Comparison of ENCODE assay signal across 15 cellular contexts in the genomic region with DNA sequence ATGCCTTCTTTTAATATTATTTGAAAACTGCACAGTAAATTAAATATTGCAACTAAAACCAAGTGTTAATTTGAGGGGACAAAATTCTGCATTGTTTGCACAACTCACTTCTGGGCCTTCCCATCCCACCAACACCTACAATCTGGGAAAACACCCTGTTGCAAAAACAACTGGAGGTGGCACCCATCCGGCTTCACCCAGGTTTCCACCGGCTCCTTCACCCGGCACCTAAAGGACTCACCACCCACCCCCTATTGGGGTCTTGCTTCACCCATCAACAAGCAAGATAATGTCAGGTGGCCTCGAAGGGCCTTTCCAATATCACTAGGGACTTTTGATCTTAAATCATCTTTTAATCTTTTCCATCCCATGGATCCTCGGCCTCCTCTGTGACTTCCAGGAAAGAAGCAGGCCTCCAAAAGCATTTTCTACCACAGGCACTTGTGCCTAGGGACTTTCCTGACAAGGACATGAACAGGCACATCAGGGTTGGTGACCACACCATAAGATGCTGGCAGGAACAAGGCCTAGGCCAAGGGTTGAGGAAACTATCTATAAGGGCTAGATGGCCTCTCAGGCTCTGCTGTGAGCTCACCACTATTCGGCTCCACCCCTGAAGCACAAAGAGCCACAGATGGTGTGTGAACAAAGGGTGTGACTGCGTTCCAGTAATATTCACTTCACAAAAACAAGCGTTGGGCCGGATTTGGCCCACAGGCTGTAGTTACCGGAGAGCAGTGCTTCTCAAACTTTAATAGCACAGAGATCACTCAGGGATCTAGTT.
DNase-seq lines count a peak whose midpoint lies in the region; ATAC-seq and TF ChIP-seq lines count a peak whose summit lies in the region.
"Had no signal": no experiment of that assay in that cellular context is flagged by ENCODE, and none has a peak within 500 bp of the region (broad histone marks: within the 10 kb centered on the region; RNA-seq: fewer than 3 reads in every experiment).

No MANE protein-coding gene starts in this region.

- ATAC-seq in GM19463 (IDR thresholded peaks at IDR 0.05; ENCODE audit: unreplicated experiment) (no peak), GM18517 (IDR thresholded peaks at IDR 0.05; ENCODE audit: unreplicated experiment) (no peak), GM18502 (IDR thresholded peaks at IDR 0.05; ENCODE audit: poor library complexity, unreplicated experiment) (no peak)
- ATAC-seq: K562, WTC11 had no signal

- 65 to 74% methylated on average over 10 of the region's 10 CpGs for WGBS in tibial nerve, 2 donors

- DNase-seq in LoVo (ENCODE audit: low spot score) (peak; percentile 14), osteocyte (ENCODE audit: extremely low spot score, unreplicated experiment) (peak; percentile 51), tibial nerve (ENCODE audit: low spot score in 2 of 2) (no peak)
- DNase-seq: dermis blood vessel endothelial cell; islet precursor cell; midbrain; NCI-H1105; stimulated activated CD4-positive, alpha-beta T cell treated with anti-CD3 and anti-CD28 coated beads, Interleukin-4, amount 100 ng/mL, for 4 hours had no signal

- no peak overlapping the region for H3K4me3 ChIP-seq in BLaER1 treated with 17β-estradiol and CSF1 and Interleukin-3, amounts not matched to agents 10 nM and 100 nM
- H3K4me3 ChIP-seq in tibial nerve: no peak overlapping the region
- H3K4me3 ChIP-seq: K562 had no signal

- H3K4me1 Mint-ChIP-seq in dendritic cell treated with granulocyte-macrophage colony-stimulating factor and Interleukin-4, amounts not matched to agents 40 ng/mL and 50 ng/mL, for 4 days (ENCODE audit: low read depth): peaks cover 57% of the 10 kb centered on the region
- peaks cover 12% of the 10 kb centered on the region for H3K4me1 Mint-ChIP-seq in osteocyte (ENCODE audit: unreplicated experiment)

- TF ChIP-seq EP300 in tibial nerve (IDR thresholded peaks at IDR 0.05): no peak

- H3K36me3 ChIP-seq in BLaER1 treated with 17β-estradiol and CSF1 and Interleukin-3, amounts not matched to agents 10 nM and 100 nM: peaks cover 0 to 30% (median 0%) of the 10 kb centered on the region in 11 experiments; a peak in 7 of 22 replicates
- no peaks in the 10 kb centered on the region for H3K36me3 ChIP-seq in tibial nerve

- intact Hi-C loops in dendritic cell treated with granulocyte-macrophage colony-stimulating factor and Interleukin-4, amounts not matched to agents 40 ng/mL and 50 ng/mL, for 4 days (cut with micrococcal nuclease): no loop called here

- H3K27ac ChIP-seq in BLaER1 treated with 17β-estradiol and CSF1 and Interleukin-3, amounts not matched to agents 10 nM and 100 nM: peak overlapping the region in 6 of 11 experiments; percentile 38 to 96 (median 76); a peak in 12 of 22 replicates
- H3K27ac ChIP-seq in tibial nerve: peak overlapping the region in 1 of 4 donors; percentile 34

- H3K4me1 ChIP-seq in BLaER1 treated with 17β-estradiol and CSF1 and Interleukin-3, amounts not matched to agents 10 nM and 100 nM: peaks cover 29 to 91% (median 68%) of the 10 kb centered on the region in 10 experiments
- H3K4me1 ChIP-seq in tibial nerve: peaks cover 0 to 18% (median 9%) of the 10 kb centered on the region in 4 donors

- no peaks in the 10 kb centered on the region for H4K20me1 ChIP-seq in BLaER1 treated with 17β-estradiol and CSF1 and Interleukin-3, amounts not matched to agents 10 nM and 100 nM

- peak overlapping the region in 8 of 11 experiments; percentile 24 to 70 (median 52); a peak in 15 of 22 replicates for H3K4me2 ChIP-seq in BLaER1 treated with 17β-estradiol and CSF1 and Interleukin-3, amounts not matched to agents 10 nM and 100 nM

- H3K9me3 ChIP-seq in BLaER1 treated with 17β-estradiol and CSF1 and Interleukin-3, amounts not matched to agents 10 nM and 100 nM (replicated peaks in 1 of 11): peaks cover 32 to 39% (median 35%) of the 10 kb centered on the region in 11 experiments
- H3K9me3 ChIP-seq in tibial nerve: peaks cover 0 to 11% (median 0%) of the 10 kb centered on the region in 4 donors

- no peak for TF ChIP-seq POLR2A in tibial nerve (IDR thresholded peaks at IDR 0.05)

- peaks cover 34% of the 10 kb centered on the region for H3K36me3 Mint-ChIP-seq in dendritic cell treated with granulocyte-macrophage colony-stimulating factor and Interleukin-4, amounts not matched to agents 40 ng/mL and 50 ng/mL, for 4 days (ENCODE audit: low read depth)
- H3K36me3 Mint-ChIP-seq in osteocyte (ENCODE audit: unreplicated experiment): no peaks in the 10 kb centered on the region

- no peaks in the 10 kb centered on the region for H3K9me3 Mint-ChIP-seq in dendritic cell treated with granulocyte-macrophage colony-stimulating factor and Interleukin-4, amounts not matched to agents 40 ng/mL and 50 ng/mL, for 4 days
- H3K9me3 Mint-ChIP-seq in osteocyte (ENCODE audit: unreplicated experiment): no peaks in the 10 kb centered on the region

- no peaks in the 10 kb centered on the region for H3K27me3 ChIP-seq in BLaER1 treated with 17β-estradiol and CSF1 and Interleukin-3, amounts not matched to agents 10 nM and 100 nM
- no peaks in the 10 kb centered on the region for H3K27me3 ChIP-seq in tibial nerve

- H3K27ac Mint-ChIP-seq in dendritic cell treated with granulocyte-macrophage colony-stimulating factor and Interleukin-4, amounts not matched to agents 40 ng/mL and 50 ng/mL, for 4 days: peak overlapping the region; percentile 77
- H3K27ac Mint-ChIP-seq in osteocyte (ENCODE audit: unreplicated experiment): no peak overlapping the region
- H3K27ac Mint-ChIP-seq: WTC11 had no signal

- H3K27me3 Mint-ChIP-seq in dendritic cell treated with granulocyte-macrophage colony-stimulating factor and Interleukin-4, amounts not matched to agents 40 ng/mL and 50 ng/mL, for 4 days: no peaks in the 10 kb centered on the region
- no peaks in the 10 kb centered on the region for H3K27me3 Mint-ChIP-seq in osteocyte (ENCODE audit: unreplicated experiment)

- peak overlapping the region in 3 of 11 experiments; percentile 29 to 59 (median 38); a peak in 2 of 22 replicates for H3K9ac ChIP-seq in BLaER1 treated with 17β-estradiol and CSF1 and Interleukin-3, amounts not matched to agents 10 nM and 100 nM

- TF ChIP-seq CTCF in osteocyte (IDR thresholded peaks at IDR 0.05) (no peak), tibial nerve (IDR thresholded peaks at IDR 0.05) (no peak)

- no peak overlapping the region for H3K4me3 Mint-ChIP-seq in dendritic cell treated with granulocyte-macrophage colony-stimulating factor and Interleukin-4, amounts not matched to agents 40 ng/mL and 50 ng/mL, for 4 days
- H3K4me3 Mint-ChIP-seq in osteocyte (ENCODE audit: unreplicated experiment): no peak overlapping the region
- H3K4me3 Mint-ChIP-seq: WTC11 had no signal

Comparison
In these comparisons a context has a peak if more than half of its experiments do, and no peak if none do; other contexts are left out.
1. DNase-seq: peak in LoVo (single experiment) and osteocyte (single experiment); none in tibial nerve (0 of 2).